ENCODE assay signal across 20 cellular contexts in the genomic region with DNA sequence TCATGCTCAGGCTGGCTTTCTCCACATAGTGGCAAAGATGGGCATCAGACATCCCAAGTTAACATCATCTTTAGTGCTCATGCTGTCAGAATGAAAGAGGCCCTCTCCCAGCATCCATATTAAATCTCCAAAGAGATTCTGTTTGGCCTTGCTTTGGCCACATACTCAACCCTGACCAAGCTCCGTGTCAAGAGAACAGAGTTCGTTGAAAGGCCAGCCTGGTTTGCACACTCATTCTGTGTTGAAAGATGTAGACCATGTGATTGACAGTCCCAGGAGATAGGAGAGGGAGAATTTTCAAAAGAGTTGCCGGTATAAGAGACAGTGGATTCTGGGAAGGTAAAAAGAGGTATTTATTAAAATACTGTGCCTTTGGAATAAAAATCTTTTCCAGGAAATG. TPM values are rescaled to one million over a fixed set of nuclear protein-coding genes. Genes with fewer than 3 reads are reported as not detected.
DNase-seq lines count a peak whose midpoint lies in the region; ATAC-seq and TF ChIP-seq lines count a peak whose summit lies in the region.
"Had no signal": no experiment of that assay in that cellular context is flagged by ENCODE, and none has a peak within 500 bp of the region (broad histone marks: within the 10 kb centered on the region; RNA-seq: fewer than 3 reads in every experiment).

No MANE protein-coding gene starts in this region.

- H3K4me3 Mint-ChIP-seq in HFFc6: peak overlapping the region; percentile 27; the same call in 1 of the 2 replicates
- H3K4me3 Mint-ChIP-seq: brain; natural killer cell treated with Interleukin-12 subunit alpha and Interleukin-12 subunit beta and Interleukin-15 and Interleukin-18, amount 100 ng/mL, for 72 hours had no signal

- TF ChIP-seq POLR2A in gastrocnemius medialis (IDR thresholded peaks at IDR 0.05): no peak

- DNase-seq in HFFc6 (no peak), RWPE2 (ENCODE audit: low spot score) (no peak), fibroblast of pulmonary artery (ENCODE audit: low read depth) (peak; percentile 48), gastrocnemius medialis (peak in 1 of 2 donors; percentile 67), HPDE6-E6E7 (ENCODE audit: extremely low spot score) (no peak), NCI-H748 (lab: John Stamatoyannopoulos, UW; ENCODE audit: unreplicated experiment) (no peak)
- DNase-seq: activated CD4-positive, alpha-beta T cell treated with anti-CD3 and anti-CD28 coated beads for 48 hours; activated naive CD4-positive, alpha-beta T cell treated with anti-CD3 and anti-CD28 coated beads, Interleukin-2, amount 50 U/mL, for 16 hours; DND-41; effector CD4-positive, alpha-beta T cell; retina; stimulated activated CD4-positive, alpha-beta T cell treated with anti-CD3 and anti-CD28 coated beads, Interleukin-4, amount 100 ng/mL, for 1 hour; stimulated activated CD8-positive, alpha-beta memory T cell treated with anti-CD3 and anti-CD28 coated beads, Interleukin-4, amount 100 ng/mL, for 48 hours; T-helper 9 cell had no signal

- no peaks in the 10 kb centered on the region for H3K27me3 ChIP-seq in RWPE2 (ENCODE audit: insufficient read depth, poor library complexity, severe bottlenecking)
- H3K27me3 ChIP-seq in gastrocnemius medialis: no peaks in the 10 kb centered on the region
- H3K27me3 ChIP-seq: SJSA1 had no signal

- peaks cover 78% of the 10 kb centered on the region for H3K4me1 Mint-ChIP-seq in HFFc6 (ENCODE audit: low read depth)
- H3K4me1 Mint-ChIP-seq: brain had no signal

- TF ChIP-seq CTCF in HFFc6 (IDR thresholded peaks at IDR 0.05) (no peak), RWPE2 (IDR thresholded peaks at IDR 0.05; ENCODE audit: poor library complexity, severe bottlenecking) (no peak), fibroblast of pulmonary artery (IDR thresholded peaks at IDR 0.05; ENCODE audit: low read length, missing control alignments) (no peak), gastrocnemius medialis (IDR thresholded peaks at IDR 0.05 in 4 of 5, conservative IDR thresholded peaks at IDR 0.05 in 1 of 5) (no peak)

- H3K4me3 ChIP-seq in RWPE2 (ENCODE audit: severe bottlenecking) (no peak overlapping the region), fibroblast of pulmonary artery (replicated peaks; ENCODE audit: low read depth, low read length) (no peak overlapping the region), gastrocnemius medialis (no peak overlapping the region)
- H3K4me3 ChIP-seq: lung, SJSA1 had no signal

- H3K36me3 ChIP-seq in RWPE2 (ENCODE audit: low read depth) (peaks cover 53% of the 10 kb centered on the region), gastrocnemius medialis (no peaks in the 10 kb centered on the region)
- H3K36me3 ChIP-seq: SJSA1 had no signal

- H3K9me3 Mint-ChIP-seq in HFFc6: no peaks in the 10 kb centered on the region
- H3K9me3 Mint-ChIP-seq: brain had no signal

- in situ Hi-C loops in gastrocnemius medialis (cut with MboI; ENCODE audit: low sequenced_read_pairs in 4 of 4): no loop called here

- H3K27ac ChIP-seq in RWPE2 (ENCODE audit: poor library complexity, severe bottlenecking): peak overlapping the region; percentile 96
- H3K27ac ChIP-seq in gastrocnemius medialis: peak overlapping the region; percentile 47 to 58 (median 52)
- H3K27ac ChIP-seq: SJSA1 had no signal

- peaks cover 74% of the 10 kb centered on the region for H3K4me1 ChIP-seq in RWPE2 (ENCODE audit: insufficient read depth, poor library complexity, severe bottlenecking)
- peaks cover 53 to 60% of the 10 kb centered on the region in 2 donors for H3K4me1 ChIP-seq in gastrocnemius medialis

- peak; percentile 28; the same call in 2 of the 3 replicates for ATAC-seq in RWPE2 (ENCODE audit: low read depth)
- peak; percentile 63 to 97 for ATAC-seq in gastrocnemius medialis
- no peak for ATAC-seq in HG03108 (IDR thresholded peaks at IDR 0.05; ENCODE audit: unreplicated experiment)
- no peak for ATAC-seq in GM21390 (IDR thresholded peaks at IDR 0.05; ENCODE audit: unreplicated experiment)
- ATAC-seq: natural killer cell treated with Interleukin-12 subunit alpha and Interleukin-12 subunit beta and Interleukin-15 and Interleukin-18, amount 100 ng/mL, for 72 hours had no signal

- peaks cover 2% of the 10 kb centered on the region for H3K27me3 Mint-ChIP-seq in HFFc6 (ENCODE audit: insufficient read depth)

- peaks cover 32% of the 10 kb centered on the region for H3K36me3 Mint-ChIP-seq in HFFc6 (ENCODE audit: low read depth)
- H3K36me3 Mint-ChIP-seq: brain; natural killer cell treated with Interleukin-12 subunit alpha and Interleukin-12 subunit beta and Interleukin-15 and Interleukin-18, amount 100 ng/mL, for 72 hours had no signal

- peak overlapping the region; percentile 84 for H3K27ac Mint-ChIP-seq in HFFc6
- H3K27ac Mint-ChIP-seq: brain; natural killer cell treated with Interleukin-12 subunit alpha and Interleukin-12 subunit beta and Interleukin-15 and Interleukin-18, amount 100 ng/mL, for 72 hours had no signal

- H3K9me3 ChIP-seq in RWPE2 (ENCODE audit: severe bottlenecking): no peaks in the 10 kb centered on the region
- H3K9me3 ChIP-seq in gastrocnemius medialis: no peaks in the 10 kb centered on the region
- H3K9me3 ChIP-seq: SJSA1 had no signal

- intact Hi-C loops in gastrocnemius medialis (cut with DNase I; ENCODE audit: low total_unique reads): no loop called here

RNA-seq across cellular contexts. Expression of a gene that starts 19.7 kb away (rescaled TPM):
- total RNA-seq in HFFc6 (2021; fragmentation: NEBNext Ultra II Directional; extraction: Animal tissue kit (Norgen Biotek cat#: 25700)): 100 to 1,000 TPM; 101 to 149 (median 129) TPM
- total RNA-seq in gastrocnemius medialis: 10 to 100 TPM; 15.9 to 36.8 (median 28.7) TPM

Comparison
In these comparisons a context has a peak if more than half of its experiments do, and no peak if none do; other contexts are left out.
1. ATAC-seq: peak in RWPE2 (single experiment) and gastrocnemius medialis (2 of 2); none in HG03108 (single experiment) and GM21390 (single experiment).